In the genomic region with DNA sequence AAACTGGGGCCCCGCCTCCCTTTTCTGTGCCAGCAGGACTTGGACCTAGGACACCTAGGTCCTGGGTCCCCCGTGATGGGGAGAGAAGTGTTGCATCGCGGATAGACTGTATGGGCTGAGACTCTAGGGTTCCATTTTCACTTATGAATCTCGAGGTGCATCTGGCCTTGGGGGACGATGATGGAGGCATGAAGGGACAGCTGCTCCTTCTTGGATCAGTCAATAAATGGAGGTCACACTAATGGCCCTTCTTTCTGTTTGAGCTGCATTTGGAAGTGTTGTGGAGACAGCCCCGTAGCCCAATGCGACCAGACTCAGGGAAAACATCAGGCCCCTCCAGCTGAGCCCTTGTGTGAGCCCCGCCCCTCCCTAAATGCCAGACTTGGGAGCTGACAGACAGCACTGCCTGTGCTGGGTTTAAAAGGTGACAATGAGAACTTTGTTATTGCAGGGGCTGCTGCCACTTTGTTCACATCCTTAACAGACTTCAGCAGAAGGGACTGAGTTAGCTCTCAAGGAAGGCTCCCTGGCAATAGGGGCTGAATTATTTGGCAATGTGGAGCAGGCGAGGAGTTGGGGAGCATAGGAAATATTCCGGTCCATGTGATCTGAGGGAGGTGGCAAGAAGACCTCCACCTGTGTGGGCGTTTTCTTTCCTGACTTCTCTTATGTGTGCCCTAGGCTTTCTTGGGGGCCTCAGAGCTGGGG, we compare ENCODE assay signal across 8 cellular contexts. TPM values are rescaled to one million over a fixed set of nuclear protein-coding genes. Genes with fewer than 3 reads are reported as not detected.
DNase-seq lines count a peak whose midpoint lies in the region; ATAC-seq and TF ChIP-seq lines count a peak whose summit lies in the region.

No MANE protein-coding gene starts in this region.

- no peaks in the 10 kb centered on the region for H3K9me3 Mint-ChIP-seq in activated CD8-positive, alpha-beta T cell treated with anti-CD3 and anti-CD28 coated beads, Interleukin-2, amount 10 ng/mL, durations not matched to agents 7 days and 5 days (ENCODE audit: insufficient read depth)
- H3K9me3 Mint-ChIP-seq in stimulated activated naive B cell treated with anti-CD40 and anti-IgM and Interleukin-4, amounts not matched to agents 10 μg/mL and 1 μg/mL and 100 μg/mL, for 72 hours, result no peaks in the 10 kb centered on the region

- H3K4me3 Mint-ChIP-seq in activated CD8-positive, alpha-beta T cell treated with anti-CD3 and anti-CD28 coated beads, Interleukin-2, amount 10 ng/mL, durations not matched to agents 7 days and 5 days, result peak overlapping the region; percentile 76
- H3K4me3 Mint-ChIP-seq in stimulated activated naive B cell treated with anti-CD40 and anti-IgM and Interleukin-4, amounts not matched to agents 10 μg/mL and 1 μg/mL and 100 μg/mL, for 72 hours, result peak overlapping the region; percentile 81 to 84

- H3K4me1 Mint-ChIP-seq in activated CD8-positive, alpha-beta T cell treated with anti-CD3 and anti-CD28 coated beads, Interleukin-2, amount 10 ng/mL, durations not matched to agents 7 days and 5 days (ENCODE audit: low read depth), result peaks cover 27% of the 10 kb centered on the region
- H3K4me1 Mint-ChIP-seq in stimulated activated naive B cell treated with anti-CD40 and anti-IgM and Interleukin-4, amounts not matched to agents 10 μg/mL and 1 μg/mL and 100 μg/mL, for 72 hours, result peaks cover 4 to 28% of the 10 kb centered on the region in 2 donors

- POLR2A ChIA-PET in activated CD8-positive, alpha-beta T cell treated with anti-CD3 and anti-CD28 coated beads, Interleukin-2, amount 10 ng/mL, durations not matched to agents 7 days and 5 days (lab: Charles Lee), result interaction anchor here (0.5 to 1.4 kb wide), 5 partner anchors 9 to 118 kb away, joined by 3 to 5 read pairs (median 3); no protein-coding TSS in a partner anchor
- POLR2A ChIA-PET in HEK293T (lab: Yijun Ruan, JAX), result no interaction called here

- CTCF ChIA-PET in activated CD8-positive, alpha-beta T cell treated with anti-CD3 and anti-CD28 coated beads, Interleukin-2, amount 10 ng/mL, durations not matched to agents 7 days and 5 days (lab: Charles Lee), result interaction anchor here (1.3 to 3.3 kb wide), 6 partner anchors 9 to 40 kb away, joined by 3 to 20 read pairs (median 4); no protein-coding TSS in a partner anchor
- CTCF ChIA-PET in HEK293T (lab: Yijun Ruan, JAX), result no interaction called here

- H3K27me3 Mint-ChIP-seq in activated CD8-positive, alpha-beta T cell treated with anti-CD3 and anti-CD28 coated beads, Interleukin-2, amount 10 ng/mL, durations not matched to agents 7 days and 5 days (ENCODE audit: low read depth), result peaks cover 3% of the 10 kb centered on the region
- peaks cover 50 to 56% of the 10 kb centered on the region in 2 donors for H3K27me3 Mint-ChIP-seq in stimulated activated naive B cell treated with anti-CD40 and anti-IgM and Interleukin-4, amounts not matched to agents 10 μg/mL and 1 μg/mL and 100 μg/mL, for 72 hours

- peak overlapping the region; percentile 78 for H3K4me3 ChIP-seq in iPS-18c (ENCODE audit: insufficient read depth, low read depth, low read length)

- H3K9me3 ChIP-seq in iPS-18c (ENCODE audit: control insufficient read depth, insufficient read depth, low read length), result peaks cover 2% of the 10 kb centered on the region

- peak overlapping the region; percentile 71 for H3K27ac Mint-ChIP-seq in activated CD8-positive, alpha-beta T cell treated with anti-CD3 and anti-CD28 coated beads, Interleukin-2, amount 10 ng/mL, durations not matched to agents 7 days and 5 days
- H3K27ac Mint-ChIP-seq in stimulated activated naive B cell treated with anti-CD40 and anti-IgM and Interleukin-4, amounts not matched to agents 10 μg/mL and 1 μg/mL and 100 μg/mL, for 72 hours, result peak overlapping the region; percentile 37

- DNase-seq in DMS 273 (lab: John Stamatoyannopoulos, UW; ENCODE audit: unreplicated experiment) (peak; percentile 23), DMS 273 treated with DMSO at 0.1 percent for 48 hours (lab: John Stamatoyannopoulos, UW) (no peak), HEK293T (ENCODE audit: extremely low spot score) (no peak), foreskin melanocyte (no peak)
- no peak for DNase-seq in activated CD8-positive, alpha-beta T cell treated with anti-CD3 and anti-CD28 coated beads, Interleukin-2, amount 10 ng/mL, durations not matched to agents 7 days and 5 days
- DNase-seq in stimulated activated naive B cell treated with anti-CD40 and anti-IgM and Interleukin-4, amounts not matched to agents 10 μg/mL and 1 μg/mL and 100 μg/mL, for 72 hours, result no peak

- ATAC-seq in activated CD8-positive, alpha-beta T cell treated with anti-CD3 and anti-CD28 coated beads, Interleukin-2, amount 10 ng/mL, durations not matched to agents 7 days and 5 days, result no peak
- ATAC-seq in stimulated activated naive B cell treated with anti-CD40 and anti-IgM and Interleukin-4, amounts not matched to agents 10 μg/mL and 1 μg/mL and 100 μg/mL, for 72 hours (replicated peaks), result peak in 1 of 2 donors; percentile 24
- no peak for ATAC-seq in GM21360 (IDR thresholded peaks at IDR 0.05; ENCODE audit: unreplicated experiment)

- H3K36me3 Mint-ChIP-seq in activated CD8-positive, alpha-beta T cell treated with anti-CD3 and anti-CD28 coated beads, Interleukin-2, amount 10 ng/mL, durations not matched to agents 7 days and 5 days (ENCODE audit: low read depth), result peaks cover 22% of the 10 kb centered on the region
- H3K36me3 Mint-ChIP-seq in stimulated activated naive B cell treated with anti-CD40 and anti-IgM and Interleukin-4, amounts not matched to agents 10 μg/mL and 1 μg/mL and 100 μg/mL, for 72 hours, result peaks cover 23 to 25% of the 10 kb centered on the region in 2 donors

TF ChIP-seq in HEK293T, 16 proteins besides CTCF, POLR2A, EP300 and RAD21:
- TF ChIP-seq L3MBTL2 (conservative IDR thresholded peaks at IDR 0.05), result no peak
- no peak for TF ChIP-seq ARNT (IDR thresholded peaks at IDR 0.05)

RNA-seq across cellular contexts. Expression of a gene that starts 0.8 kb away (rescaled TPM):
- total RNA-seq in activated CD8-positive, alpha-beta T cell treated with anti-CD3 and anti-CD28 coated beads, Interleukin-2, amount 10 ng/mL, durations not matched to agents 7 days and 5 days, result 10 to 100 TPM; 15.4 to 17.8 TPM

RNA-seq across cellular contexts. Expression of a gene that starts 5.8 kb away (rescaled TPM):
- under 1 TPM; 0.37 TPM for total RNA-seq in activated CD8-positive, alpha-beta T cell treated with anti-CD3 and anti-CD28 coated beads, Interleukin-2, amount 10 ng/mL, durations not matched to agents 7 days and 5 days

RNA-seq across cellular contexts. Expression of a gene that starts 14.5 kb away (rescaled TPM):
- 10 to 100 TPM; 16.8 to 17.9 TPM for total RNA-seq in activated CD8-positive, alpha-beta T cell treated with anti-CD3 and anti-CD28 coated beads, Interleukin-2, amount 10 ng/mL, durations not matched to agents 7 days and 5 days

RNA-seq across cellular contexts. Expression of a gene that starts 27.5 kb away (rescaled TPM):
- total RNA-seq in activated CD8-positive, alpha-beta T cell treated with anti-CD3 and anti-CD28 coated beads, Interleukin-2, amount 10 ng/mL, durations not matched to agents 7 days and 5 days, result under 1 TPM; 0.84 to 0.99 TPM

RNA-seq across cellular contexts. Expression of a gene that starts 55.6 kb away (rescaled TPM):
- total RNA-seq in activated CD8-positive, alpha-beta T cell treated with anti-CD3 and anti-CD28 coated beads, Interleukin-2, amount 10 ng/mL, durations not matched to agents 7 days and 5 days, result 1 to 10 TPM in 1 of 2 experiments, under 1 TPM in 1; 0.99 to 1.4 TPM
